In genomic region chr14:102089621-102090343, GRCh38 we compare ENCODE assay signal across 15 cellular contexts. TPM values are rescaled to one million over a fixed set of nuclear protein-coding genes. Genes with fewer than 3 reads are reported as not detected.
DNase-seq lines count a peak whose midpoint lies in the region; ATAC-seq and TF ChIP-seq lines count a peak whose summit lies in the region.
"Had no signal": no experiment of that assay in that cellular context is flagged by ENCODE, and none has a peak within 500 bp of the region (broad histone marks: within the 10 kb centered on the region; RNA-seq: fewer than 3 reads in every experiment).

No MANE protein-coding gene starts in this region.

- TF ChIP-seq POLR2A in right lobe of liver (IDR thresholded peaks at IDR 0.05): no peak

- no peak for DNase-seq in MCF 10A (ENCODE audit: unreplicated experiment)
- DNase-seq in mammary epithelial cell: no peak
- no peak for DNase-seq in activated CD8-positive, alpha-beta T cell treated with anti-CD3 and anti-CD28 coated beads for 36 hours
- peak in 2 of 3 donors; percentile 42 to 45 for DNase-seq in right lobe of liver
- no peak for DNase-seq in type B pancreatic cell (ENCODE audit: extremely low spot score, unreplicated experiment)
- DNase-seq in stimulated activated CD4-positive, alpha-beta T cell treated with anti-CD3 and anti-CD28 coated beads, Interleukin-2, amount 100 ng/mL, for 48 hours: no peak
- DNase-seq: effector CD4-positive, alpha-beta T cell; midbrain; NCI-H2029; NCI-H82; RPMI8226; stimulated activated CD4-positive, alpha-beta T cell treated with anti-CD3 and anti-CD28 coated beads, Interleukin-1b, Interleukin-23, amount 100 ng/mL, for 48 hours had no signal

- H3K27ac ChIP-seq in mammary epithelial cell (ENCODE audit: insufficient read depth, low read depth, low read length) (no peak overlapping the region), right lobe of liver (no peak overlapping the region)
- H3K27ac ChIP-seq: KMS-11 had no signal

- peaks cover 21% of the 10 kb centered on the region for H3K4me1 Mint-ChIP-seq in MCF 10A (ENCODE audit: insufficient read depth, unreplicated experiment)
- H3K4me1 Mint-ChIP-seq in activated CD8-positive, alpha-beta T cell treated with anti-CD3 and anti-CD28 coated beads for 36 hours (ENCODE audit: low read depth): peaks cover 23% of the 10 kb centered on the region
- peaks cover 24% of the 10 kb centered on the region for H3K4me1 Mint-ChIP-seq in type B pancreatic cell (ENCODE audit: unreplicated experiment)

- no peaks in the 10 kb centered on the region for H4K20me1 ChIP-seq in mammary epithelial cell (ENCODE audit: insufficient read depth, low read length)

- dilution Hi-C loops in mammary epithelial cell (cut with HindIII; ENCODE audit: low sequenced_read_pairs): loop anchor here (10.0 kb wide), 1 partner anchor 55 kb away; no protein-coding TSS in a partner anchor

- H3K9ac ChIP-seq in mammary epithelial cell (ENCODE audit: insufficient read depth, low read length): no peak overlapping the region
- H3K9ac ChIP-seq: KMS-11 had no signal

- H3K36me3 ChIP-seq in mammary epithelial cell (ENCODE audit: insufficient read depth, low read length) (peaks cover 4% of the 10 kb centered on the region), right lobe of liver (peaks cover 3 to 12% (median 5%) of the 10 kb centered on the region in 4 donors)

- no peak overlapping the region for H2AFZ ChIP-seq in mammary epithelial cell (ENCODE audit: low read depth, low read length)

- peak overlapping the region; percentile 63 for H3K4me3 Mint-ChIP-seq in MCF 10A (ENCODE audit: unreplicated experiment)
- H3K4me3 Mint-ChIP-seq in activated CD8-positive, alpha-beta T cell treated with anti-CD3 and anti-CD28 coated beads for 36 hours: peak overlapping the region; percentile 92
- H3K4me3 Mint-ChIP-seq in type B pancreatic cell: peak overlapping the region; percentile 87

- no peaks in the 10 kb centered on the region for H3K9me3 Mint-ChIP-seq in MCF 10A (ENCODE audit: unreplicated experiment)
- no peaks in the 10 kb centered on the region for H3K9me3 Mint-ChIP-seq in activated CD8-positive, alpha-beta T cell treated with anti-CD3 and anti-CD28 coated beads for 36 hours
- no peaks in the 10 kb centered on the region for H3K9me3 Mint-ChIP-seq in type B pancreatic cell

- TF ChIP-seq CTCF in MCF 10A (IDR thresholded peaks at IDR 0.05; ENCODE audit: unreplicated experiment): no peak
- TF ChIP-seq CTCF in mammary epithelial cell (conservative IDR thresholded peaks at IDR 0.05 in 1 of 2, IDR thresholded peaks at IDR 0.05 in 1 of 2; ENCODE audit: extremely low read depth in 1 of 2, insufficient read depth in 1 of 2, low read depth in 1 of 2, low read length in 2 of 2): no peak
- no peak for TF ChIP-seq CTCF in activated CD8-positive, alpha-beta T cell treated with anti-CD3 and anti-CD28 coated beads for 36 hours (IDR thresholded peaks at IDR 0.05)
- TF ChIP-seq CTCF in right lobe of liver (IDR thresholded peaks at IDR 0.05): no peak
- no peak for TF ChIP-seq CTCF in type B pancreatic cell (conservative IDR thresholded peaks at IDR 0.05)

- H3K4me1 ChIP-seq in mammary epithelial cell (ENCODE audit: insufficient read depth, low read length) (peaks cover 22% of the 10 kb centered on the region), right lobe of liver (peaks cover 0 to 18% (median 3%) of the 10 kb centered on the region in 4 donors)

- intact Hi-C loops in MCF 10A (cut with micrococcal nuclease) (no loop called here), mammary epithelial cell (cut with micrococcal nuclease) (no loop called here), right lobe of liver (cut with DNase I) (loop anchor here in 1 of 2 donors (10.0 kb wide), 1 partner anchor 385 kb away; no protein-coding TSS in a partner anchor)
- intact Hi-C loops in activated CD8-positive, alpha-beta T cell treated with anti-CD3 and anti-CD28 coated beads for 36 hours (cut with micrococcal nuclease): loop anchor here (10.0 kb wide), 1 partner anchor 65 kb away; no protein-coding TSS in a partner anchor

- peaks cover 21% of the 10 kb centered on the region for H3K79me2 ChIP-seq in mammary epithelial cell (ENCODE audit: insufficient read depth, low read length)

- CTCF ChIA-PET in MCF 10A (lab: Yijun Ruan, JAX): interaction anchor here (0.7 to 1.3 kb wide), 2 partner anchors 66 to 226 kb away, joined by 3 read pairs; no protein-coding TSS in a partner anchor
- CTCF ChIA-PET in mammary epithelial cell (lab: Charles Lee; ENCODE audit: low non-redundant PET): no interaction called here
- CTCF ChIA-PET in activated CD8-positive, alpha-beta T cell treated with anti-CD3 and anti-CD28 coated beads for 36 hours (lab: Charles Lee): interaction anchor here (1.2 kb wide), 1 partner anchor 11 kb away, joined by 4 read pairs; no protein-coding TSS in a partner anchor

- no peaks in the 10 kb centered on the region for H3K27me3 ChIP-seq in mammary epithelial cell (ENCODE audit: insufficient read depth, low read length)
- H3K27me3 ChIP-seq in right lobe of liver: no peaks in the 10 kb centered on the region

- no peak overlapping the region for H3K4me3 ChIP-seq in mammary epithelial cell (replicated peaks in 1 of 3; ENCODE audit: insufficient read depth in 1 of 3, low read depth in 2 of 3, low read length in 3 of 3)
- no peak overlapping the region for H3K4me3 ChIP-seq in right lobe of liver

- H3K27ac Mint-ChIP-seq in MCF 10A (ENCODE audit: low read depth, unreplicated experiment): peak overlapping the region; percentile 92
- H3K27ac Mint-ChIP-seq in activated CD8-positive, alpha-beta T cell treated with anti-CD3 and anti-CD28 coated beads for 36 hours: peak overlapping the region; percentile 98
- peak overlapping the region; percentile 89 for H3K27ac Mint-ChIP-seq in type B pancreatic cell

- 98% methylated on average over 11 of the region's 11 CpGs for WGBS in mammary epithelial cell (ENCODE audit: low coverage, missing lambda C conversion rate)
- WGBS in right lobe of liver (ENCODE audit: insufficient coverage, low coverage, low lambda C conversion rate, missing lambda C conversion rate): 83% methylated on average over 8 of the region's 11 CpGs

- no TSS peak for BruUV-seq in MCF 10A (replicated peaks; lab: Mats Ljungman, UMichigan)
- BruUV-seq in mammary epithelial cell (replicated peaks; lab: Mats Ljungman, UMichigan): no TSS peak

- in situ Hi-C loops in mammary epithelial cell (cut with MboI; ENCODE audit: low sequenced_read_pairs in 2 of 2): loop anchor here in 1 of 2 donors (25.0 kb wide), 1 partner anchor 223 kb away; the partner anchor contains the start of genes MOK and ZNF839

- ATAC-seq in activated CD8-positive, alpha-beta T cell treated with anti-CD3 and anti-CD28 coated beads for 36 hours: no peak
- ATAC-seq in right lobe of liver: no peak
- ATAC-seq in GM21447 (IDR thresholded peaks at IDR 0.05; ENCODE audit: unreplicated experiment): no peak
- ATAC-seq in GM19328 (IDR thresholded peaks at IDR 0.05; ENCODE audit: unreplicated experiment): no peak

- peaks cover 18% of the 10 kb centered on the region for H3K36me3 Mint-ChIP-seq in MCF 10A (ENCODE audit: insufficient read depth, unreplicated experiment)
- peaks cover 19% of the 10 kb centered on the region for H3K36me3 Mint-ChIP-seq in activated CD8-positive, alpha-beta T cell treated with anti-CD3 and anti-CD28 coated beads for 36 hours (ENCODE audit: low read depth)
- H3K36me3 Mint-ChIP-seq in type B pancreatic cell: peaks cover 15% of the 10 kb centered on the region

- H3K27me3 Mint-ChIP-seq in MCF 10A (ENCODE audit: insufficient read depth, unreplicated experiment): no peaks in the 10 kb centered on the region
- no peaks in the 10 kb centered on the region for H3K27me3 Mint-ChIP-seq in activated CD8-positive, alpha-beta T cell treated with anti-CD3 and anti-CD28 coated beads for 36 hours
- no peaks in the 10 kb centered on the region for H3K27me3 Mint-ChIP-seq in type B pancreatic cell

- POLR2A ChIA-PET in MCF 10A (lab: Yijun Ruan, JAX): interaction anchor here (0.6 kb wide), 3 partner anchors 16 to 1813 kb away, joined by 3 to 4 read pairs (median 3); no protein-coding TSS in a partner anchor
- POLR2A ChIA-PET in activated CD8-positive, alpha-beta T cell treated with anti-CD3 and anti-CD28 coated beads for 36 hours (lab: Charles Lee): interaction anchor here (1.2 to 1.3 kb wide), 2 partner anchors 17 to 124 kb away, joined by 3 to 4 read pairs; no protein-coding TSS in a partner anchor

- H3K4me2 ChIP-seq in mammary epithelial cell (ENCODE audit: insufficient read depth, low read depth, low read length): no peak overlapping the region
- H3K4me2 ChIP-seq: KMS-11 had no signal

- H3K9me3 ChIP-seq in mammary epithelial cell (replicated peaks; ENCODE audit: insufficient read depth, low read length) (no peaks in the 10 kb centered on the region), right lobe of liver (no peaks in the 10 kb centered on the region)

RNA-seq across cellular contexts. Expression of gene HSP90AA1, which starts 2.9 kb away (rescaled TPM):
- total RNA-seq in MCF 10A (2022): 277 and 296 TPM in 2 replicates
- 100 to 1,000 TPM; 310 to 486 TPM for total RNA-seq in mammary epithelial cell
- 739 TPM for polyA plus RNA-seq in mammary epithelial cell
- polyA minus RNA-seq in mammary epithelial cell: 315 TPM
- 1,000 to 10,000 TPM; 1,101 to 1,115 TPM for total RNA-seq in activated CD8-positive, alpha-beta T cell treated with anti-CD3 and anti-CD28 coated beads for 36 hours
- total RNA-seq in right lobe of liver: 100 to 1,000 TPM; 118 to 672 (median 325) TPM
- total RNA-seq in type B pancreatic cell (ENCODE audit: low replicate concordance): 585 and 652 TPM in 2 replicates

RNA-seq across cellular contexts. Expression of gene WDR20, which starts 49.9 kb away (rescaled TPM):
- 23.8 and 24.8 TPM in 2 replicates for total RNA-seq in MCF 10A (2022)
- total RNA-seq in mammary epithelial cell: 10 to 100 TPM; 25.3 to 27.3 TPM
- polyA plus RNA-seq in mammary epithelial cell: 18.0 TPM
- 1.9 TPM for polyA minus RNA-seq in mammary epithelial cell
- 10 to 100 TPM; 18.5 to 21.6 TPM for total RNA-seq in activated CD8-positive, alpha-beta T cell treated with anti-CD3 and anti-CD28 coated beads for 36 hours
- total RNA-seq in right lobe of liver: 10 to 100 TPM in 5 of 6 experiments, 1 to 10 TPM in 1; 6.3 to 14.7 (median 12.4) TPM
- 33.4 and 49.7 TPM in 2 replicates for total RNA-seq in type B pancreatic cell (ENCODE audit: low replicate concordance)

Comparison
In these comparisons a context has a peak if more than half of its experiments do, and no peak if none do; other contexts are left out.
1. DNase-seq: peak in right lobe of liver (2 of 3); none in MCF 10A (single experiment), mammary epithelial cell (single experiment), activated CD8-positive, alpha-beta T cell treated with anti-CD3 and anti-CD28 coated beads for 36 hours (single experiment), type B pancreatic cell (single experiment) and stimulated activated CD4-positive, alpha-beta T cell treated with anti-CD3 and anti-CD28 coated beads, Interleukin-2, amount 100 ng/mL, for 48 hours (0 of 2).
2. Peak in every context shown above with its lines, with median percentiles within 50 percentile points of each other: H3K27ac Mint-ChIP-seq and H3K4me3 Mint-ChIP-seq.